ENCODE assay signal across 20 cellular contexts in the genomic region with DNA sequence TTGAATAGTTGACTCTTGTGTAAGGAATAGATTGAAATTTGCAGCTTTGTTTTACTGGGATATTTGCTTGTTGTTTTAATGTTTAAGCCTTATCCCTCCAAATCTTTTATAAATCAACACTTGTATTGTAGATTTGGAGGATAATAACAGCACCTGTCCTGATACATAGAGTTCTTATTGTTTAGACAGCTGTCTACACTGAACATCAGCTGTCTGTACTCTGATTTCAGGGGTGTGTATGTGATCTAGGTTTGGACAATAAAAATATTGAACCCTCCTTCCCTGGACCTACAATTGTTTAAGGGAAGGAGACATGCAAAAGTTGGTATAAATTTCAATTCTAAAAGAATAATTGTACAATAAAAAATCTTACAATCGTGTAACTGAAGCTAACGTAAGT. TPM values are rescaled to one million over a fixed set of nuclear protein-coding genes. Genes with fewer than 3 reads are reported as not detected.
DNase-seq lines count a peak whose midpoint lies in the region; ATAC-seq and TF ChIP-seq lines count a peak whose summit lies in the region.
"Had no signal": no experiment of that assay in that cellular context is flagged by ENCODE, and none has a peak within 500 bp of the region (broad histone marks: within the 10 kb centered on the region; RNA-seq: fewer than 3 reads in every experiment).

No MANE protein-coding gene starts in this region.

- peaks cover 0 to 12% (median 0%) of the 10 kb centered on the region in 4 donors for H3K36me3 ChIP-seq in stomach

- H3K9me3 ChIP-seq in T-helper 17 cell (ENCODE audit: control insufficient read depth, low read length, poor library complexity, severe bottlenecking) (no peaks in the 10 kb centered on the region), stomach (no peaks in the 10 kb centered on the region)

- no peak for TF ChIP-seq EP300 in stomach (IDR thresholded peaks at IDR 0.05)

- peaks cover 11% of the 10 kb centered on the region for H3K4me1 Mint-ChIP-seq in T-helper 17 cell
- peaks cover 37% of the 10 kb centered on the region for H3K4me1 Mint-ChIP-seq in activated naive CD8-positive, alpha-beta T cell treated with anti-CD3 and anti-CD28 coated beads for 36 hours

- no peaks in the 10 kb centered on the region for H3K9me3 Mint-ChIP-seq in activated naive CD8-positive, alpha-beta T cell treated with anti-CD3 and anti-CD28 coated beads for 36 hours

- intact Hi-C loops in stomach (cut with DNase I; ENCODE audit: low total_unique reads): no loop called here

- H3K4me3 Mint-ChIP-seq in T-helper 17 cell: no peak overlapping the region
- H3K4me3 Mint-ChIP-seq in activated naive CD8-positive, alpha-beta T cell treated with anti-CD3 and anti-CD28 coated beads for 36 hours: no peak overlapping the region

- H3K36me3 Mint-ChIP-seq in T-helper 17 cell (ENCODE audit: low read depth): peaks cover 9% of the 10 kb centered on the region
- peaks cover 37% of the 10 kb centered on the region for H3K36me3 Mint-ChIP-seq in activated naive CD8-positive, alpha-beta T cell treated with anti-CD3 and anti-CD28 coated beads for 36 hours

- H3K4me1 ChIP-seq in stomach: no peaks in the 10 kb centered on the region

- no peaks in the 10 kb centered on the region for H3K27me3 Mint-ChIP-seq in T-helper 17 cell
- H3K27me3 Mint-ChIP-seq in activated naive CD8-positive, alpha-beta T cell treated with anti-CD3 and anti-CD28 coated beads for 36 hours: no peaks in the 10 kb centered on the region

- 91 to 96% (median 95%) methylated on average over 2 of the region's 2 CpGs for WGBS in stomach, 5 donors

- DNase-seq in NCI-H2029 (lab: John Stamatoyannopoulos, UW) (peak; percentile 27), NCI-H2029 treated with DMSO at 0.1 percent for 48 hours (lab: John Stamatoyannopoulos, UW) (no peak), NCI-H1105 treated with DMSO at 0.1 percent for 48 hours (lab: John Stamatoyannopoulos, UW) (peak; percentile 44), NCI-H748 (lab: John Stamatoyannopoulos, UW; ENCODE audit: unreplicated experiment) (peak; percentile 90), T-helper 17 cell (no peak), stomach (no peak)
- no peak for DNase-seq in activated naive CD8-positive, alpha-beta T cell treated with anti-CD3 and anti-CD28 coated beads for 36 hours
- DNase-seq: AML-193, DMS 273 treated with DMSO at 0.1 percent for 48 hours, GDM1, GM23248, HCEC 1CT, Kasumi-1, NCI-H1417 treated with DMSO at 0.1 percent for 48 hours, NCI-H2081 treated with DMSO at 0.1 percent for 48 hours, NCI-H446, T-helper 2 cell had no signal

- no peak overlapping the region for H3K4me3 ChIP-seq in stomach
- H3K4me3 ChIP-seq: GM23248 had no signal

- no peaks in the 10 kb centered on the region for H3K27me3 ChIP-seq in stomach

- ATAC-seq in T-helper 17 cell: no peak
- no peak for ATAC-seq in GM21717 (IDR thresholded peaks at IDR 0.05; ENCODE audit: unreplicated experiment)

- TF ChIP-seq CTCF in stomach (IDR thresholded peaks at IDR 0.05): no peak

- H3K27ac ChIP-seq in stomach: no peak overlapping the region
- H3K27ac ChIP-seq: 22Rv1, C4-2B, GM23248 had no signal

- H3K27ac Mint-ChIP-seq in T-helper 17 cell: peak overlapping the region; percentile 14
- H3K27ac Mint-ChIP-seq in activated naive CD8-positive, alpha-beta T cell treated with anti-CD3 and anti-CD28 coated beads for 36 hours: no peak overlapping the region

- no peak for TF ChIP-seq POLR2A in stomach (IDR thresholded peaks at IDR 0.05)

RNA-seq across cellular contexts. Expression of a gene that starts 48.3 kb away (rescaled TPM):
- total RNA-seq in T-helper 17 cell: 10 to 100 TPM; 28.8 to 29.5 TPM
- total RNA-seq in stomach: 10 to 100 TPM in 3 of 5 donors, 1 to 10 TPM in 2; 3.1 to 19.8 (median 10.5) TPM
- 10 to 100 TPM; 24.8 to 39.5 (median 26.3) TPM for polyA plus RNA-seq in stomach
- total RNA-seq in activated naive CD8-positive, alpha-beta T cell treated with anti-CD3 and anti-CD28 coated beads for 36 hours: 10 to 100 TPM; 65.0 to 70.8 TPM

Comparison
In these comparisons a context has a peak if more than half of its experiments do, and no peak if none do; other contexts are left out.
1. DNase-seq: peak in NCI-H2029 (single experiment), NCI-H1105 treated with DMSO at 0.1 percent for 48 hours (single experiment) and NCI-H748 (single experiment); none in NCI-H2029 treated with DMSO at 0.1 percent for 48 hours (single experiment), T-helper 17 cell (0 of 3), stomach (single experiment) and activated naive CD8-positive, alpha-beta T cell treated with anti-CD3 and anti-CD28 coated beads for 36 hours (single experiment).